In the genomic region with DNA sequence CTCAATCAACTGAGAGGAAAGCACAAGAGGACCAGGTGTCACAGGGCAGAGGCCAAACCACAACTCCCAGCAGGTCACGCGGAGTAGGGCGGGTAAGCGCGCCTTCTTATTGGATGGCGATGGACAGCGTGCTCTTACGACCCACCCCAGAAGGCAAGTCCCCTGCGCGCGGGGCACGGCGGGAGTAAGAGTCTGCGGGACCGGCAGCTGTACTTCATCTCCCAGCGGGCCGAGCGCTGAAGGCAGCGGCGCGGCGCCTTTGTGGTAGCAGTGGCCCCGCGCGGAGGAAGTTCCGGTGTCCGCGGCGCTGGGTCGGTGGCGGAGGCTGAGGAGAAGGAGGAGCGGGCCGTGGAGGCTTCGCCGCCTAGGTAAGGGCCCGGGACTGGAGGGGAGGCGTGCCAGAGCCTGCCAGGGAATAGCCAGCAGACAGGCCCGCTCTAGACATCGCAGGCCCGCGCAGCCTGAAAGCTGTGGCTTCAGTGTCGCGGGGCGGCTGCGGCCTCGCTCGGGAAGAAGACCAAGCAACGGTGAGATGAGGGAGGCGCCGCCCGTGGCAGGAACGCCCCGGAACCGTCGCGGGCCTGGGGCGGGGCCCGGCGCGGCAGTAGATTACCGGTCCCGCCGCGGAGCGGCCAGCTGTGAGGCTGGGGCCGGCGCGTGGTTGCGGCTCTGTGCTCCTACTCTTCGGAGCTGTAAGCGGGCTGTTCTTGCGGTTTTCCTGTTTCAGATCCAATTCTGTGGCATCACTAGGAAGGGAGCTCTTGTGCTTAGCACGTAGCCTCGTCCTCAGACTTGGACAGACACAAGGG, we compare ENCODE assay signal across 8 cellular contexts. TPM values are rescaled to one million over a fixed set of nuclear protein-coding genes. Genes with fewer than 3 reads are reported as not detected.
DNase-seq lines count a peak whose midpoint lies in the region; ATAC-seq and TF ChIP-seq lines count a peak whose summit lies in the region.

A gene with protein sequence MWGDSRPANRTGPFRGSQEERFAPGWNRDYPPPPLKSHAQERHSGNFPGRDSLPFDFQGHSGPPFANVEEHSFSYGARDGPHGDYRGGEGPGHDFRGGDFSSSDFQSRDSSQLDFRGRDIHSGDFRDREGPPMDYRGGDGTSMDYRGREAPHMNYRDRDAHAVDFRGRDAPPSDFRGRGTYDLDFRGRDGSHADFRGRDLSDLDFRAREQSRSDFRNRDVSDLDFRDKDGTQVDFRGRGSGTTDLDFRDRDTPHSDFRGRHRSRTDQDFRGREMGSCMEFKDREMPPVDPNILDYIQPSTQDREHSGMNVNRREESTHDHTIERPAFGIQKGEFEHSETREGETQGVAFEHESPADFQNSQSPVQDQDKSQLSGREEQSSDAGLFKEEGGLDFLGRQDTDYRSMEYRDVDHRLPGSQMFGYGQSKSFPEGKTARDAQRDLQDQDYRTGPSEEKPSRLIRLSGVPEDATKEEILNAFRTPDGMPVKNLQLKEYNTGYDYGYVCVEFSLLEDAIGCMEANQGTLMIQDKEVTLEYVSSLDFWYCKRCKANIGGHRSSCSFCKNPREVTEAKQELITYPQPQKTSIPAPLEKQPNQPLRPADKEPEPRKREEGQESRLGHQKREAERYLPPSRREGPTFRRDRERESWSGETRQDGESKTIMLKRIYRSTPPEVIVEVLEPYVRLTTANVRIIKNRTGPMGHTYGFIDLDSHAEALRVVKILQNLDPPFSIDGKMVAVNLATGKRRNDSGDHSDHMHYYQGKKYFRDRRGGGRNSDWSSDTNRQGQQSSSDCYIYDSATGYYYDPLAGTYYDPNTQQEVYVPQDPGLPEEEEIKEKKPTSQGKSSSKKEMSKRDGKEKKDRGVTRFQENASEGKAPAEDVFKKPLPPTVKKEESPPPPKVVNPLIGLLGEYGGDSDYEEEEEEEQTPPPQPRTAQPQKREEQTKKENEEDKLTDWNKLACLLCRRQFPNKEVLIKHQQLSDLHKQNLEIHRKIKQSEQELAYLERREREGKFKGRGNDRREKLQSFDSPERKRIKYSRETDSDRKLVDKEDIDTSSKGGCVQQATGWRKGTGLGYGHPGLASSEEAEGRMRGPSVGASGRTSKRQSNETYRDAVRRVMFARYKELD (plus strand): TSS at position 293 of the 809 bp plus-strand sequence. CDS start 22,492 bp downstream, outside the sequence.

- peak within 1 kb of the TSS; percentile 93 for H3K4me3 ChIP-seq in AG10803 (ENCODE audit: low read length)

- ATAC-seq in GM19043 (IDR thresholded peaks at IDR 0.05; ENCODE audit: low read depth, unreplicated experiment) (peak; percentile 94), HG03378 (IDR thresholded peaks at IDR 0.05; ENCODE audit: unreplicated experiment) (peak; percentile 83)

- TF ChIP-seq CTCF in AG10803 (conservative IDR thresholded peaks at IDR 0.05; ENCODE audit: low read length) = no peak

- DNase-seq in AG10803 (ENCODE audit: low read depth) (peak; percentile 98), NCI-H460 (ENCODE audit: extremely low read depth, low read depth) (peak; percentile 91), cerebellar nuclear complex (lab: John Stamatoyannopoulos, UW) (peak; percentile 92 to 97), islet precursor cell (peak; percentile 99)
- DNase-seq in activated CD4-positive, CD25-positive, alpha-beta regulatory T cell treated with anti-CD3 and anti-CD28 coated beads, Interleukin-2, amount 50 U/mL, for 72 hours = peak; percentile 93
- peak; percentile 87 to 93 (median 92) for DNase-seq in stimulated activated CD4-positive, alpha-beta T cell treated with anti-CD3 and anti-CD28 coated beads, Interleukin-12 subunit alpha, Interleukin-12 subunit beta, amount 100 ng/mL, for 48 hours (ENCODE audit: low read depth in 2 of 3, low spot score in 1 of 3)

RNA-seq across cellular contexts. Expression of the gene that starts here (rescaled TPM):
- 24.6 and 33.8 TPM in 2 replicates for total RNA-seq in NCI-H460 (2014; rRNA removed; shearing (Covaris generic))
- 120 and 124 TPM in 2 replicates for polyA plus RNA-seq in NCI-H460 (2014; cell fraction: nucleus; rRNA removed)

Comparison
In these comparisons a context has a peak if more than half of its experiments do, and no peak if none do; other contexts are left out.
1. Peak in every context shown above with its lines: DNase-seq, ATAC-seq and H3K4me3 ChIP-seq.